ENCODE assay signal across 26 cellular contexts in genomic region chr4:146437778-146438177, GRCh38.
"Had no signal": no experiment of that assay in that cellular context is flagged by ENCODE, and none has a peak within 500 bp of the region (broad histone marks: within the 10 kb centered on the region; RNA-seq: fewer than 3 reads in every experiment).

No MANE protein-coding gene starts in this region.

- ATAC-seq: activated CD4-positive, CD25-positive, alpha-beta regulatory T cell treated with anti-CD3 and anti-CD28 coated beads, Interleukin-2, amount 50 U/mL, for 24 hours; activated CD8-positive, alpha-beta memory T cell treated with anti-CD3 and anti-CD28 coated beads, Interleukin-2, amount 10 ng/mL, durations not matched to agents 7 days and 5 days; activated T-helper 17 cell treated with anti-CD3 and anti-CD28 coated beads, Interleukin-2, amount 50 U/mL, for 72 hours; foreskin keratinocyte; left lung; natural killer cell; pancreas; psoas muscle; right cardiac atrium had no signal

- H3K4me3 Mint-ChIP-seq: activated CD4-positive, alpha-beta memory T cell treated with anti-CD3 and anti-CD28 coated beads, Interleukin-2, amount 10 ng/mL, durations not matched to agents 7 days and 5 days; activated CD4-positive, alpha-beta T cell treated with anti-CD3 and anti-CD28 coated beads, Interleukin-2, amount 10 ng/mL, durations not matched to agents 24 days and 14 days; activated CD8-positive, alpha-beta memory T cell treated with anti-CD3 and anti-CD28 coated beads, Interleukin-2, amount 10 ng/mL, durations not matched to agents 7 days and 5 days; activated naive CD8-positive, alpha-beta T cell treated with anti-CD3 and anti-CD28 coated beads, Interleukin-2, amount 10 ng/mL, durations not matched to agents 7 days and 5 days; activated T-helper 17 cell treated with anti-CD3 and anti-CD28 coated beads, Interleukin-2, amount 50 U/mL, for 72 hours; central memory CD8-positive, alpha-beta T cell; immature natural killer cell; natural killer cell; stimulated activated naive CD8-positive, alpha-beta T cell treated with anti-CD3 and anti-CD28 coated beads, Interleukin-15, Interleukin-2, amounts not matched to agents 100 ng/mL and 50 ng/mL, for 24 hours had no signal

- H3K27me3 Mint-ChIP-seq: activated CD4-positive, alpha-beta memory T cell treated with anti-CD3 and anti-CD28 coated beads, Interleukin-2, amount 10 ng/mL, durations not matched to agents 7 days and 5 days; activated CD4-positive, alpha-beta T cell treated with anti-CD3 and anti-CD28 coated beads, Interleukin-2, amount 10 ng/mL, durations not matched to agents 24 days and 14 days; activated CD8-positive, alpha-beta memory T cell treated with anti-CD3 and anti-CD28 coated beads, Interleukin-2, amount 10 ng/mL, durations not matched to agents 7 days and 5 days; activated naive CD8-positive, alpha-beta T cell treated with anti-CD3 and anti-CD28 coated beads, Interleukin-2, amount 10 ng/mL, durations not matched to agents 7 days and 5 days; activated T-helper 17 cell treated with anti-CD3 and anti-CD28 coated beads, Interleukin-2, amount 50 U/mL, for 72 hours; central memory CD8-positive, alpha-beta T cell; stimulated activated naive CD8-positive, alpha-beta T cell treated with anti-CD3 and anti-CD28 coated beads, Interleukin-15, Interleukin-2, amounts not matched to agents 100 ng/mL and 50 ng/mL, for 24 hours had no signal

- H3K27ac Mint-ChIP-seq: activated CD4-positive, alpha-beta memory T cell treated with anti-CD3 and anti-CD28 coated beads, Interleukin-2, amount 10 ng/mL, durations not matched to agents 7 days and 5 days; activated CD4-positive, alpha-beta T cell treated with anti-CD3 and anti-CD28 coated beads, Interleukin-2, amount 10 ng/mL, durations not matched to agents 24 days and 14 days; activated CD8-positive, alpha-beta memory T cell treated with anti-CD3 and anti-CD28 coated beads, Interleukin-2, amount 10 ng/mL, durations not matched to agents 7 days and 5 days; activated naive CD8-positive, alpha-beta T cell treated with anti-CD3 and anti-CD28 coated beads, Interleukin-2, amount 10 ng/mL, durations not matched to agents 7 days and 5 days; activated T-helper 17 cell treated with anti-CD3 and anti-CD28 coated beads, Interleukin-2, amount 50 U/mL, for 72 hours; immature natural killer cell; natural killer cell; stimulated activated naive CD8-positive, alpha-beta T cell treated with anti-CD3 and anti-CD28 coated beads, Interleukin-15, Interleukin-2, amounts not matched to agents 100 ng/mL and 50 ng/mL, for 24 hours had no signal

- H3K36me3 Mint-ChIP-seq: natural killer cell had no signal

- H3K9me3 Mint-ChIP-seq: activated CD4-positive, alpha-beta memory T cell treated with anti-CD3 and anti-CD28 coated beads, Interleukin-2, amount 10 ng/mL, durations not matched to agents 7 days and 5 days; activated CD4-positive, alpha-beta T cell treated with anti-CD3 and anti-CD28 coated beads, Interleukin-2, amount 10 ng/mL, durations not matched to agents 24 days and 14 days; activated naive CD8-positive, alpha-beta T cell treated with anti-CD3 and anti-CD28 coated beads, Interleukin-2, amount 10 ng/mL, durations not matched to agents 7 days and 5 days; activated T-helper 17 cell treated with anti-CD3 and anti-CD28 coated beads, Interleukin-2, amount 50 U/mL, for 72 hours; central memory CD8-positive, alpha-beta T cell; immature natural killer cell; natural killer cell; stimulated activated naive CD8-positive, alpha-beta T cell treated with anti-CD3 and anti-CD28 coated beads, Interleukin-15, Interleukin-2, amounts not matched to agents 100 ng/mL and 50 ng/mL, for 24 hours had no signal

- DNase-seq: activated CD4-positive, alpha-beta memory T cell treated with anti-CD3 and anti-CD28 coated beads, Interleukin-2, amount 10 ng/mL, durations not matched to agents 7 days and 5 days; activated CD4-positive, alpha-beta T cell treated with anti-CD3 and anti-CD28 coated beads, Interleukin-2, amount 10 ng/mL, durations not matched to agents 24 days and 14 days; activated CD8-positive, alpha-beta memory T cell treated with anti-CD3 and anti-CD28 coated beads, Interleukin-2, amount 10 ng/mL, durations not matched to agents 7 days and 5 days; activated naive CD4-positive, alpha-beta T cell treated with Interleukin-2 at 50 U/mL for 16 hours; activated naive CD8-positive, alpha-beta T cell treated with anti-CD3 and anti-CD28 coated beads, Interleukin-2, amount 10 ng/mL, durations not matched to agents 7 days and 5 days; activated T-cell treated with anti-CD3 and anti-CD28 coated beads, Interleukin-2, amount 50 U/mL, for 1 hour; amniotic stem cell; effector CD4-positive, alpha-beta T cell; erythroblast; foreskin keratinocyte; immature natural killer cell; kidney glomerular epithelial cell; left lung; mammary epithelial cell; midbrain; natural killer cell; pancreas; psoas muscle; right cardiac atrium; stimulated activated CD4-positive, alpha-beta T cell treated with anti-CD3 and anti-CD28 coated beads, Interleukin-12 subunit alpha, Interleukin-12 subunit beta, amount 100 ng/mL, for 4 hours; stimulated activated CD4-positive, alpha-beta T cell treated with anti-CD3 and anti-CD28 coated beads, Interleukin-4, amount 100 ng/mL, for 4 hours; substantia nigra had no signal

- H3K4me1 Mint-ChIP-seq: activated CD4-positive, alpha-beta memory T cell treated with anti-CD3 and anti-CD28 coated beads, Interleukin-2, amount 10 ng/mL, durations not matched to agents 7 days and 5 days; activated CD4-positive, alpha-beta T cell treated with anti-CD3 and anti-CD28 coated beads, Interleukin-2, amount 10 ng/mL, durations not matched to agents 24 days and 14 days; activated CD8-positive, alpha-beta memory T cell treated with anti-CD3 and anti-CD28 coated beads, Interleukin-2, amount 10 ng/mL, durations not matched to agents 7 days and 5 days; activated naive CD8-positive, alpha-beta T cell treated with anti-CD3 and anti-CD28 coated beads, Interleukin-2, amount 10 ng/mL, durations not matched to agents 7 days and 5 days; activated T-helper 17 cell treated with anti-CD3 and anti-CD28 coated beads, Interleukin-2, amount 50 U/mL, for 72 hours; central memory CD8-positive, alpha-beta T cell; immature natural killer cell; natural killer cell had no signal
